In genomic region chr1:237296861-237297260, GRCh38 we compare ENCODE assay signal across 31 cellular contexts.
A peak's percentile ranks its signal among the peaks of the same experiment; 100 is the strongest.
DNase-seq lines count a peak whose midpoint lies in the region; ATAC-seq, FAIRE-seq and TF ChIP-seq lines count a peak whose summit lies in the region.
"Had no signal": no experiment of that assay in that cellular context is flagged by ENCODE, and none has a peak within 500 bp of the region (broad histone marks: within the 10 kb centered on the region; RNA-seq: fewer than 3 reads in every experiment).

No MANE protein-coding gene starts in this region.

- H3K9ac ChIP-seq in HepG2 (ENCODE audit: insufficient read depth, low read depth, low read length), result no peak overlapping the region
- H3K9ac ChIP-seq: BLaER1; BLaER1 treated with 17β-estradiol and CSF1 and Interleukin-3, amounts not matched to agents 10 nM and 100 nM had no signal

- H3K4me2 ChIP-seq in HepG2 (ENCODE audit: low read depth, low read length), result no peak overlapping the region
- H3K4me2 ChIP-seq: A549; BLaER1; BLaER1 treated with 17β-estradiol and CSF1 and Interleukin-3, amounts not matched to agents 10 nM and 100 nM had no signal

- BruUV-seq in HepG2 (replicated peaks; lab: Mats Ljungman, UMichigan), result no TSS peak

- POLR2A ChIA-PET in HepG2 (lab: Yijun Ruan, JAX), result no interaction called here

- H3K36me3 ChIP-seq in cardiac muscle cell, result no peaks in the 10 kb centered on the region
- no peaks in the 10 kb centered on the region for H3K36me3 ChIP-seq in right atrium auricular region
- H3K36me3 ChIP-seq in HepG2 (replicated peaks in 1 of 2; ENCODE audit: control insufficient read depth in 1 of 2, insufficient read depth in 2 of 2, low read length in 2 of 2), result no peaks in the 10 kb centered on the region
- H3K36me3 ChIP-seq in right lobe of liver, result no peaks in the 10 kb centered on the region
- H3K36me3 ChIP-seq: BE2C; BLaER1; BLaER1 treated with 17β-estradiol and CSF1 and Interleukin-3, amounts not matched to agents 10 nM and 100 nM had no signal

- CTCF ChIA-PET in HepG2 (lab: Yijun Ruan, JAX; ENCODE audit: low intra/inter-chr PET ratio, low total read pairs), result no interaction called here

- H3K27ac ChIP-seq in cardiac muscle cell (peak overlapping the region; percentile 10), right atrium auricular region (no peak overlapping the region), HepG2 (ENCODE audit: extremely low read length, insufficient read depth, low read length) (no peak overlapping the region), right lobe of liver (no peak overlapping the region)
- H3K27ac ChIP-seq: 22Rv1; A549; BLaER1; BLaER1 treated with 17β-estradiol and CSF1 and Interleukin-3, amounts not matched to agents 10 nM and 100 nM; C4-2B had no signal

- TF ChIP-seq POLR2A in HepG2 (IDR thresholded peaks at IDR 0.05; ENCODE audit: insufficient read depth in 1 of 2, low read depth in 2 of 2, low read length in 2 of 2) (no peak), right lobe of liver (IDR thresholded peaks at IDR 0.05) (no peak)

- no peak overlapping the region for H3K4me3 ChIP-seq in cardiac muscle cell
- no peak overlapping the region for H3K4me3 ChIP-seq in right atrium auricular region
- no peak overlapping the region for H3K4me3 ChIP-seq in HepG2 (replicated peaks in 1 of 3; ENCODE audit: insufficient read depth in 1 of 3, low read depth in 2 of 3, low read length in 3 of 3)
- no peak overlapping the region for H3K4me3 ChIP-seq in right lobe of liver
- H3K4me3 ChIP-seq: A549; BLaER1; BLaER1 treated with 17β-estradiol and CSF1 and Interleukin-3, amounts not matched to agents 10 nM and 100 nM had no signal

- ATAC-seq in HepG2 (no peak), right lobe of liver (no peak)
- ATAC-seq: A549; CD8-positive, alpha-beta T cell had no signal

- FAIRE-seq in HepG2 (lab: Jason Lieb, UNC), result no peak
- FAIRE-seq: A204.1, A549, D721Med had no signal

- TF ChIP-seq RAD21 in HepG2 (CRISPR knock-in tag; IDR thresholded peaks at IDR 0.05), result no peak

- H3K27me3 ChIP-seq in cardiac muscle cell (no peaks in the 10 kb centered on the region), right atrium auricular region (no peaks in the 10 kb centered on the region), HepG2 (ENCODE audit: control insufficient read depth in 1 of 2, insufficient read depth in 2 of 2, low read length in 2 of 2) (no peaks in the 10 kb centered on the region), right lobe of liver (no peaks in the 10 kb centered on the region)
- H3K27me3 ChIP-seq: BE2C; BLaER1; BLaER1 treated with 17β-estradiol and CSF1 and Interleukin-3, amounts not matched to agents 10 nM and 100 nM had no signal

- 4% methylated on average over 4 of the region's 4 CpGs for WGBS in HepG2 (ENCODE audit: low lambda C conversion rate)
- 45% methylated on average over 4 of the region's 4 CpGs for WGBS in right lobe of liver (ENCODE audit: insufficient coverage, low coverage, low lambda C conversion rate, missing lambda C conversion rate)

- H3K9me3 ChIP-seq in cardiac muscle cell (ENCODE audit: low read depth) (no peaks in the 10 kb centered on the region), right atrium auricular region (no peaks in the 10 kb centered on the region), HepG2 (ENCODE audit: low read length) (no peaks in the 10 kb centered on the region), right lobe of liver (no peaks in the 10 kb centered on the region)
- H3K9me3 ChIP-seq: A549; BE2C; BLaER1; BLaER1 treated with 17β-estradiol and CSF1 and Interleukin-3, amounts not matched to agents 10 nM and 100 nM; Caco-2 had no signal

- no peaks in the 10 kb centered on the region for H3K79me2 ChIP-seq in HepG2 (ENCODE audit: insufficient read depth, low read length)

- in situ Hi-C loops in HepG2 (cut with HindIII; ENCODE audit: extremely low pct_ligation_motif_present, low pct_unique_long_range_greater_than_20kb), result no loop called here

- intact Hi-C loops in HepG2 (cut with micrococcal nuclease; ENCODE audit: unreplicated experiment), result no loop called here
- intact Hi-C loops in right lobe of liver (cut with DNase I), result no loop called here

- H4K20me1 ChIP-seq in HepG2 (ENCODE audit: insufficient read depth, low read length), result no peaks in the 10 kb centered on the region
- H4K20me1 ChIP-seq: BLaER1; BLaER1 treated with 17β-estradiol and CSF1 and Interleukin-3, amounts not matched to agents 10 nM and 100 nM had no signal

- DNase-seq in cardiac muscle cell (ENCODE audit: low read depth in 1 of 2, low spot score in 1 of 2), result no peak
- no peak for DNase-seq in right atrium auricular region (ENCODE audit: low spot score)
- no peak for DNase-seq in HepG2 (ENCODE audit: low spot score)
- no peak for DNase-seq in right lobe of liver
- DNase-seq: 8988T; ACHN; AML-193; BE2C; C1 segment of cervical spinal cord; Caco-2; Calu3; CD4-positive, alpha-beta memory T cell; CD4-positive, alpha-beta T cell; CD4-positive, CD25-positive, alpha-beta regulatory T cell; CD8-positive, alpha-beta memory T cell; CD8-positive, alpha-beta T cell; COR-L47; DMS 273 treated with DMSO at 0.1 percent for 48 hours; DMS153; DMS53; DMS79; DMS79 treated with DMSO at 0.1 percent for 48 hours; DND-41; EL had no signal

- TF ChIP-seq CTCF in cardiac muscle cell (IDR thresholded peaks at IDR 0.05; ENCODE audit: low read depth, low read length) (no peak), right atrium auricular region (IDR thresholded peaks at IDR 0.05) (no peak), HepG2 (CRISPR knock-in tag; IDR thresholded peaks at IDR 0.05) (no peak), right lobe of liver (IDR thresholded peaks at IDR 0.05) (no peak)

- H3K4me1 ChIP-seq in cardiac muscle cell (ENCODE audit: low read depth), result peaks cover 21% of the 10 kb centered on the region
- H3K4me1 ChIP-seq in right atrium auricular region, result peaks cover 0 to 6% of the 10 kb centered on the region in 2 donors
- H3K4me1 ChIP-seq in HepG2 (ENCODE audit: insufficient read depth, low read length), result no peaks in the 10 kb centered on the region
- no peaks in the 10 kb centered on the region for H3K4me1 ChIP-seq in right lobe of liver
- H3K4me1 ChIP-seq: A549; BE2C; BLaER1; BLaER1 treated with 17β-estradiol and CSF1 and Interleukin-3, amounts not matched to agents 10 nM and 100 nM; Caco-2 had no signal

- H2AFZ ChIP-seq in HepG2 (ENCODE audit: low read length), result no peak overlapping the region

- no peak for TF ChIP-seq EP300 in HepG2 (IDR thresholded peaks at IDR 0.05; ENCODE audit: low read depth in 2 of 2, low read length in 2 of 2)
- no peak for TF ChIP-seq EP300 in HepG2 (CRISPR knock-in tag; IDR thresholded peaks at IDR 0.05; ENCODE audit: borderline replicate concordance)

TF ChIP-seq in HepG2, 621 proteins besides CTCF, POLR2A, EP300 and RAD21:
- peak; percentile 74 for TF ChIP-seq ATF7 (IDR thresholded peaks at IDR 0.05)
- no peak for TF ChIP-seq ATF7 (CRISPR knock-in tag; IDR thresholded peaks at IDR 0.05)
- no peak for TF ChIP-seq SNAPC2 (CRISPR knock-in tag; IDR thresholded peaks at IDR 0.05)
- peak; percentile 54 for TF ChIP-seq CREB1 (IDR thresholded peaks at IDR 0.05)
- no peak for TF ChIP-seq CREB1 (CRISPR knock-in tag; IDR thresholded peaks at IDR 0.05)
